In genomic region chr2:30470426-30470825, GRCh38 we compare ENCODE assay signal across 19 cellular contexts. TPM values are rescaled to one million over a fixed set of nuclear protein-coding genes. Genes with fewer than 3 reads are reported as not detected.
DNase-seq lines count a peak whose midpoint lies in the region; ATAC-seq, FAIRE-seq and TF ChIP-seq lines count a peak whose summit lies in the region.
"Had no signal": no experiment of that assay in that cellular context is flagged by ENCODE, and none has a peak within 500 bp of the region (broad histone marks: within the 10 kb centered on the region; RNA-seq: fewer than 3 reads in every experiment).

No MANE protein-coding gene starts in this region.

- H3K36me3 ChIP-seq in gastrocnemius medialis: no peaks in the 10 kb centered on the region
- H3K36me3 ChIP-seq in HAP-1 (replicated peaks): no peaks in the 10 kb centered on the region
- H3K36me3 ChIP-seq: BE2C had no signal

- peak; percentile 52 for FAIRE-seq in GM19239 (lab: Jason Lieb, UNC)
- FAIRE-seq: A204.1, G401.6 had no signal

- no peaks in the 10 kb centered on the region for H3K9me3 ChIP-seq in gastrocnemius medialis
- H3K9me3 ChIP-seq in HAP-1: peaks cover 3% of the 10 kb centered on the region; the same call in 1 of the 2 replicates
- H3K9me3 ChIP-seq: BE2C had no signal

- H3K4me1 Mint-ChIP-seq in activated naive CD4-positive, alpha-beta T cell treated with anti-CD3 and anti-CD28 coated beads for 36 hours (ENCODE audit: low read depth): peaks cover 44% of the 10 kb centered on the region
- peaks cover 10% of the 10 kb centered on the region for H3K4me1 Mint-ChIP-seq in activated T-helper 17 cell treated with anti-CD3 and anti-CD28 coated beads, Interleukin-2, amount 50 U/mL, for 72 hours

- no peak overlapping the region for H3K27ac ChIP-seq in gastrocnemius medialis
- H3K27ac ChIP-seq: C4-2B, GM23248, HL-60 had no signal

- TF ChIP-seq CTCF in gastrocnemius medialis (IDR thresholded peaks at IDR 0.05 in 4 of 5, conservative IDR thresholded peaks at IDR 0.05 in 1 of 5): no peak

- peaks cover 10% of the 10 kb centered on the region for H3K36me3 Mint-ChIP-seq in activated naive CD4-positive, alpha-beta T cell treated with anti-CD3 and anti-CD28 coated beads for 36 hours (ENCODE audit: low read depth)
- H3K36me3 Mint-ChIP-seq in activated T-helper 17 cell treated with anti-CD3 and anti-CD28 coated beads, Interleukin-2, amount 50 U/mL, for 72 hours (ENCODE audit: low read depth): no peaks in the 10 kb centered on the region

- no peak for TF ChIP-seq POLR2A in gastrocnemius medialis (IDR thresholded peaks at IDR 0.05)

- no peak for ATAC-seq in activated T-helper 17 cell treated with anti-CD3 and anti-CD28 coated beads, Interleukin-2, amount 50 U/mL, for 72 hours (replicated peaks)
- no peak for ATAC-seq in gastrocnemius medialis
- no peak for ATAC-seq in GM21526 (IDR thresholded peaks at IDR 0.05; ENCODE audit: low FRiP score, unreplicated experiment)

- in situ Hi-C loops in gastrocnemius medialis (cut with MboI; ENCODE audit: low sequenced_read_pairs in 4 of 4): loop anchor here in 1 of 4 donors (25.0 kb wide), 1 partner anchor 233 kb away; the partner anchor contains the start of gene LBH
- in situ Hi-C loops in HAP-1 (cut with MboI; ENCODE audit: low sequenced_read_pairs): no loop called here

- H3K4me1 ChIP-seq in gastrocnemius medialis: no peaks in the 10 kb centered on the region
- H3K4me1 ChIP-seq in HAP-1: peaks cover 8% of the 10 kb centered on the region; the same call in 1 of the 2 replicates
- H3K4me1 ChIP-seq: BE2C had no signal

- H3K27me3 Mint-ChIP-seq in activated naive CD4-positive, alpha-beta T cell treated with anti-CD3 and anti-CD28 coated beads for 36 hours (ENCODE audit: low read depth): no peaks in the 10 kb centered on the region
- no peaks in the 10 kb centered on the region for H3K27me3 Mint-ChIP-seq in activated T-helper 17 cell treated with anti-CD3 and anti-CD28 coated beads, Interleukin-2, amount 50 U/mL, for 72 hours
- H3K27me3 Mint-ChIP-seq: CD4-positive, alpha-beta memory T cell had no signal

- H3K27me3 ChIP-seq in gastrocnemius medialis (no peaks in the 10 kb centered on the region), HAP-1 (ENCODE audit: low read depth) (no peaks in the 10 kb centered on the region)
- H3K27me3 ChIP-seq: BE2C had no signal

- H3K27ac Mint-ChIP-seq in activated naive CD4-positive, alpha-beta T cell treated with anti-CD3 and anti-CD28 coated beads for 36 hours: peak overlapping the region; percentile 46
- H3K27ac Mint-ChIP-seq in activated T-helper 17 cell treated with anti-CD3 and anti-CD28 coated beads, Interleukin-2, amount 50 U/mL, for 72 hours: peak overlapping the region; percentile 49
- H3K27ac Mint-ChIP-seq: CD4-positive, alpha-beta memory T cell had no signal

- DNase-seq in activated naive CD4-positive, alpha-beta T cell treated with anti-CD3 and anti-CD28 coated beads for 36 hours: no peak
- DNase-seq in activated naive CD4-positive, alpha-beta T cell treated with anti-CD3 and anti-CD28 coated beads, Interleukin-2, amount 50 U/mL, for 16 hours: no peak
- DNase-seq in GM19239 (ENCODE audit: insufficient read length, low spot score) (no peak), fibroblast of peridontal ligament (ENCODE audit: extremely low read depth) (peak; percentile 76), gastrocnemius medialis (no peak), HAP-1 (ENCODE audit: low spot score in 2 of 2) (no peak)
- DNase-seq: BE2C; CD4-positive, alpha-beta memory T cell; DMS79; EL; GM23248; H7; KG1 had no signal

- H3K4me3 Mint-ChIP-seq in activated naive CD4-positive, alpha-beta T cell treated with anti-CD3 and anti-CD28 coated beads for 36 hours: no peak overlapping the region
- no peak overlapping the region for H3K4me3 Mint-ChIP-seq in activated T-helper 17 cell treated with anti-CD3 and anti-CD28 coated beads, Interleukin-2, amount 50 U/mL, for 72 hours
- H3K4me3 Mint-ChIP-seq: CD4-positive, alpha-beta memory T cell had no signal

- peaks cover 13% of the 10 kb centered on the region for H3K9me3 Mint-ChIP-seq in activated naive CD4-positive, alpha-beta T cell treated with anti-CD3 and anti-CD28 coated beads for 36 hours
- H3K9me3 Mint-ChIP-seq in activated T-helper 17 cell treated with anti-CD3 and anti-CD28 coated beads, Interleukin-2, amount 50 U/mL, for 72 hours: no peaks in the 10 kb centered on the region

- intact Hi-C loops in activated naive CD4-positive, alpha-beta T cell treated with anti-CD3 and anti-CD28 coated beads for 36 hours (cut with micrococcal nuclease): no loop called here
- intact Hi-C loops in gastrocnemius medialis (cut with DNase I; ENCODE audit: low total_unique reads): no loop called here

- H3K4me3 ChIP-seq in gastrocnemius medialis (no peak overlapping the region), HAP-1 (no peak overlapping the region)
- H3K4me3 ChIP-seq: GM23248 had no signal

- CTCF ChIA-PET in activated naive CD4-positive, alpha-beta T cell treated with anti-CD3 and anti-CD28 coated beads for 36 hours (lab: Charles Lee): no interaction called here

RNA-seq across cellular contexts. Expression of gene LCLAT1, which starts 23.4 kb away (rescaled TPM):
- total RNA-seq in activated naive CD4-positive, alpha-beta T cell treated with anti-CD3 and anti-CD28 coated beads for 36 hours: 10 to 100 TPM; 18.8 to 22.8 TPM
- 10 to 100 TPM; 14.5 to 18.0 TPM for total RNA-seq in activated T-helper 17 cell treated with anti-CD3 and anti-CD28 coated beads, Interleukin-2, amount 50 U/mL, for 72 hours
- total RNA-seq in gastrocnemius medialis: 10 to 100 TPM in 2 of 4 donors, 1 to 10 TPM in 2; 4.3 to 14.5 (median 11.3) TPM
